Comparison of ENCODE assay signal across 1 cellular context in genomic region chr3:10423171-10423882, GRCh38.
TF ChIP-seq lines count a peak whose summit lies in the region.

No MANE protein-coding gene starts in this region.

TF ChIP-seq in H1, 55 proteins besides CTCF, POLR2A, EP300 and RAD21:
- no peak for TF ChIP-seq TBP (IDR thresholded peaks at IDR 0.05; ENCODE audit: low read depth, low read length)
